Comparison of ENCODE assay signal across 16 cellular contexts in genomic region chr18:8721094-8721669, GRCh38. TPM values are rescaled to one million over a fixed set of nuclear protein-coding genes. Genes with fewer than 3 reads are reported as not detected.
DNase-seq lines count a peak whose midpoint lies in the region; ATAC-seq, FAIRE-seq and TF ChIP-seq lines count a peak whose summit lies in the region.
"Had no signal": no experiment of that assay in that cellular context is flagged by ENCODE, and none has a peak within 500 bp of the region (broad histone marks: within the 10 kb centered on the region; RNA-seq: fewer than 3 reads in every experiment).

No MANE protein-coding gene starts in this region.

- peaks cover 29% of the 10 kb centered on the region for H3K79me2 ChIP-seq in GM23338 (replicated peaks; ENCODE audit: insufficient read depth)

- POLR2A ChIA-PET in A549 (lab: Yijun Ruan, JAX): interaction anchor here (1.3 kb wide), 1 partner anchor 9 kb away, joined by 4 read pairs; no protein-coding TSS in a partner anchor

- no peak overlapping the region for H2BK15ac ChIP-seq in mesenchymal stem cell (ENCODE audit: low read depth, poor library complexity, severe bottlenecking)

- no peak overlapping the region for H2BK5ac ChIP-seq in mesenchymal stem cell (ENCODE audit: low read depth, low read length, poor library complexity, severe bottlenecking)

- TF ChIP-seq POLR2A in A549 (IDR thresholded peaks at IDR 0.05; ENCODE audit: low read length): no peak

- peaks cover 51% of the 10 kb centered on the region for H3K36me3 Mint-ChIP-seq in GM23338 (ENCODE audit: low read depth)

- CTCF ChIA-PET in A549 (lab: Yijun Ruan, JAX): interaction anchor here (0.9 kb wide), 1 partner anchor 80 kb away, joined by 4 read pairs; no protein-coding TSS in a partner anchor

- peaks cover 4% of the 10 kb centered on the region for H3K27me3 Mint-ChIP-seq in GM23338 (ENCODE audit: insufficient read depth, low read depth, poor library complexity)
- H3K27me3 Mint-ChIP-seq: activated B cell treated with CpG ODN at 0.5 μM for 24 hours had no signal

- TF ChIP-seq EP300 in A549 (IDR thresholded peaks at IDR 0.05): no peak

- H2BK120ac ChIP-seq in mesenchymal stem cell (ENCODE audit: low read depth, low read length): no peak overlapping the region

- ATAC-seq in A549: peak in 1 of 2 experiments; percentile 43; a peak in 3 of 6 replicates
- ATAC-seq in GM23338: no peak
- no peak for ATAC-seq in RWPE2 (ENCODE audit: low read depth)

- no peaks in the 10 kb centered on the region for H3F3A ChIP-seq in GM23338 (replicated peaks; ENCODE audit: low read depth)

- no peak for TF ChIP-seq RAD21 in A549 (conservative IDR thresholded peaks at IDR 0.05 in 1 of 2, IDR thresholded peaks at IDR 0.05 in 1 of 2)

- no peak overlapping the region for H3K14ac ChIP-seq in mesenchymal stem cell (ENCODE audit: low read length in 2 of 2)

- H3K27me3 ChIP-seq in GM23338 (ENCODE audit: insufficient read depth): no peaks in the 10 kb centered on the region
- no peaks in the 10 kb centered on the region for H3K27me3 ChIP-seq in RWPE2 (ENCODE audit: insufficient read depth, poor library complexity, severe bottlenecking)
- H3K27me3 ChIP-seq in mesenchymal stem cell (ENCODE audit: control insufficient read depth in 1 of 2, insufficient read depth in 1 of 2, low read length in 2 of 2): no peaks in the 10 kb centered on the region

- no peak overlapping the region for H3K4me3 ChIP-seq in A549
- no peak overlapping the region for H3K4me3 ChIP-seq in GM23338
- no peak overlapping the region for H3K4me3 ChIP-seq in RWPE2 (ENCODE audit: severe bottlenecking)
- H3K4me3 ChIP-seq in mesenchymal stem cell (ENCODE audit: insufficient read depth in 1 of 2, low read depth in 1 of 2, low read length in 2 of 2): no peak overlapping the region

- H2BK12ac ChIP-seq in mesenchymal stem cell (ENCODE audit: low read length in 2 of 2): no peak overlapping the region

- DNase-seq in A549 (ENCODE audit: low read depth in 1 of 2, low spot score in 1 of 2): no peak
- DNase-seq in GM23338 (ENCODE audit: low spot score): peak; percentile 23
- no peak for DNase-seq in RWPE2 (ENCODE audit: low spot score)
- DNase-seq in mesenchymal stem cell: no peak
- no peak for DNase-seq in retina
- DNase-seq in mesenteric fat pad (ENCODE audit: low spot score): no peak
- no peak for DNase-seq in NK-92 treated with Interleukin-12 subunit alpha and Interleukin-12 subunit beta, amount 100 ng/mL, for 24 hours (lab: John Stamatoyannopoulos, UW)
- DNase-seq: activated B cell treated with CpG ODN at 0.5 μM for 24 hours; activated naive CD4-positive, alpha-beta T cell treated with anti-CD3 and anti-CD28 coated beads, Interleukin-2, amount 50 U/mL, for 16 hours; amygdala; NCI-H1436; NCI-H2227 treated with DMSO at 0.1 percent for 48 hours; NCI-H774; OCI-M1; SHP77; T1000 had no signal

- peaks cover 3% of the 10 kb centered on the region for H3K79me1 ChIP-seq in mesenchymal stem cell (replicated peaks; ENCODE audit: low read length, poor library complexity, severe bottlenecking)

- H3K4ac ChIP-seq in mesenchymal stem cell (ENCODE audit: low read depth in 1 of 2, low read length in 2 of 2): no peak overlapping the region

- H2AK5ac ChIP-seq in mesenchymal stem cell (ENCODE audit: low read length, severe bottlenecking): no peak overlapping the region

- no peaks in the 10 kb centered on the region; the same call in 1 of the 2 replicates for H3K36me3 ChIP-seq in GM23338 (ENCODE audit: insufficient read depth)
- H3K36me3 ChIP-seq in RWPE2 (ENCODE audit: low read depth): peaks cover 59% of the 10 kb centered on the region
- peaks cover 46 to 95% of the 10 kb centered on the region in 2 experiments for H3K36me3 ChIP-seq in mesenchymal stem cell (ENCODE audit: control insufficient read depth in 1 of 2, insufficient read depth in 2 of 2, low read depth in 1 of 2, low read length in 2 of 2)

- H3K4me2 ChIP-seq in A549: peak overlapping the region; percentile 51
- H3K4me2 ChIP-seq in GM23338: no peak overlapping the region
- H3K4me2 ChIP-seq in mesenchymal stem cell (ENCODE audit: low read length, poor library complexity, severe bottlenecking): no peak overlapping the region

- H3K4me1 ChIP-seq in A549 (peaks cover 86% of the 10 kb centered on the region), GM23338 (ENCODE audit: insufficient read depth) (peaks cover 60% of the 10 kb centered on the region), RWPE2 (ENCODE audit: insufficient read depth, poor library complexity, severe bottlenecking) (peaks cover 21% of the 10 kb centered on the region), mesenchymal stem cell (ENCODE audit: control insufficient read depth, insufficient read depth, low read depth, low read length) (peaks cover 27% of the 10 kb centered on the region)

- no peak overlapping the region for H4K91ac ChIP-seq in mesenchymal stem cell (ENCODE audit: low read length)

- H3K27ac ChIP-seq in A549 (peak overlapping the region; percentile 62 to 85; a peak in 5 of 6 replicates), GM23338 (ENCODE audit: low read depth) (no peak overlapping the region), RWPE2 (ENCODE audit: poor library complexity, severe bottlenecking) (peak overlapping the region; percentile 25), mesenchymal stem cell (ENCODE audit: low read length, poor library complexity, severe bottlenecking) (peak overlapping the region; percentile 26)

- no peak overlapping the region for H3K23ac ChIP-seq in mesenchymal stem cell (ENCODE audit: low read length in 2 of 2)

- no peaks in the 10 kb centered on the region for H3K9me2 ChIP-seq in GM23338 (ENCODE audit: insufficient read depth)

- TF ChIP-seq CTCF in A549 (IDR thresholded peaks at IDR 0.05) (no peak), GM23338 (conservative IDR thresholded peaks at IDR 0.05; ENCODE audit: low read depth in 2 of 2) (no peak), RWPE2 (IDR thresholded peaks at IDR 0.05; ENCODE audit: poor library complexity, severe bottlenecking) (no peak)

- H3K9me3 ChIP-seq in A549 (no peaks in the 10 kb centered on the region), RWPE2 (ENCODE audit: severe bottlenecking) (no peaks in the 10 kb centered on the region), mesenchymal stem cell (ENCODE audit: control insufficient read depth, low read length) (no peaks in the 10 kb centered on the region)

- H4K20me1 ChIP-seq in GM23338 (replicated peaks; ENCODE audit: insufficient read depth): no peaks in the 10 kb centered on the region

- no peak for FAIRE-seq in A549 (lab: Jason Lieb, UNC)

- no peak overlapping the region for H3K18ac ChIP-seq in mesenchymal stem cell (ENCODE audit: low read depth in 1 of 2, low read length in 2 of 2)

- H3K9me3 Mint-ChIP-seq in GM23338: no peaks in the 10 kb centered on the region; the same call in 2 of the 3 replicates
- H3K9me3 Mint-ChIP-seq: activated B cell treated with CpG ODN at 0.5 μM for 24 hours had no signal

- 0 out of 2 replicates have a peak overlapping the region, but pooled peaks have one; percentile 54 for H3K27ac Mint-ChIP-seq in GM23338
- H3K27ac Mint-ChIP-seq: activated B cell treated with CpG ODN at 0.5 μM for 24 hours had no signal

- peaks cover 67% of the 10 kb centered on the region for H3K4me1 Mint-ChIP-seq in GM23338

- no peak overlapping the region for H3K4me3 Mint-ChIP-seq in GM23338
- H3K4me3 Mint-ChIP-seq: activated B cell treated with CpG ODN at 0.5 μM for 24 hours had no signal

- no peak overlapping the region for H4K8ac ChIP-seq in mesenchymal stem cell (ENCODE audit: low read length)

- H3K9ac ChIP-seq in mesenchymal stem cell (ENCODE audit: low read length): no peak overlapping the region

- H2AFZ ChIP-seq in GM23338 (no peak overlapping the region), mesenchymal stem cell (ENCODE audit: low read depth, low read length) (no peak overlapping the region)

- WGBS in A549 (ENCODE audit: missing lambda C conversion rate): 68% methylated on average over 9 of the region's 9 CpGs
- WGBS in mesenchymal stem cell: 89% methylated on average over 9 of the region's 9 CpGs

TF ChIP-seq in A549, 52 proteins besides CTCF, POLR2A, EP300 and RAD21 (continues in another document):
- TF ChIP-seq FOXS1 (CRISPR knock-in tag; IDR thresholded peaks at IDR 0.05) (no peak), CBX2 (IDR thresholded peaks at IDR 0.05; ENCODE audit: borderline replicate concordance, low read depth) (no peak), EHF (CRISPR knock-in tag; IDR thresholded peaks at IDR 0.05) (no peak), RCOR1 (IDR thresholded peaks at IDR 0.05; ENCODE audit: low read depth, low read length) (no peak)

TF ChIP-seq in GM23338, 12 proteins besides CTCF, POLR2A, EP300 and RAD21 (continues in another document):
- TF ChIP-seq EZH2phosphoT487 (IDR thresholded peaks at IDR 0.05; ENCODE audit: unreplicated experiment): no peak

RNA-seq across cellular contexts. Expression of gene MTCL1, which starts 15.8 kb away (rescaled TPM):
- polyA plus RNA-seq in A549 (2011; rRNA removed) (43.6 and 44.4 TPM in 2 replicates), A549 (2017; fragmentation: RNase III; extraction: RNeasy Plus Mini Kit Qiagen cat#74134 plus additional on column Dnase treatment) (48.6 to 56.0 TPM (median 49.6 TPM) in 3 replicates), GM23338 (2016; fragmentation: Nextera tagmentation; extraction: Ambion mirVana) (11.3 and 14.4 TPM in 2 replicates)
- polyA plus RNA-seq in A549 (2012; cell fraction: cytosol; rRNA removed): 37.2 and 44.0 TPM in 2 replicates
- polyA plus RNA-seq in A549 (2012; cell fraction: nucleus; rRNA removed): 153 and 157 TPM in 2 replicates
- polyA minus RNA-seq in A549 (2011; rRNA and poly(A)+ RNA removed): 66.2 and 67.8 TPM in 2 replicates
- 35.1 and 45.0 TPM in 2 replicates for total RNA-seq in GM23338 (2014; rRNA removed; shearing (Covaris generic))
- 15.4 TPM for polyA plus RNA-seq in mesenchymal stem cell (2013, experiment 1 of 2)
- 15.4 TPM for polyA plus RNA-seq in mesenchymal stem cell (2013, experiment 2 of 2)
- total RNA-seq in mesenteric fat pad: 2.3 TPM

Comparison
In these comparisons a context has a peak if more than half of its experiments do, and no peak if none do; other contexts are left out.
1. RNA of gene MTCL1, which starts 15.8 kb away (total RNA-seq): 35.1 to 45.0 TPM in GM23338; 2.3 TPM in mesenteric fat pad (single experiment); every median in the first group is over 10 times any median in the second.